ENCODE assay signal across 11 cellular contexts in the genomic region with DNA sequence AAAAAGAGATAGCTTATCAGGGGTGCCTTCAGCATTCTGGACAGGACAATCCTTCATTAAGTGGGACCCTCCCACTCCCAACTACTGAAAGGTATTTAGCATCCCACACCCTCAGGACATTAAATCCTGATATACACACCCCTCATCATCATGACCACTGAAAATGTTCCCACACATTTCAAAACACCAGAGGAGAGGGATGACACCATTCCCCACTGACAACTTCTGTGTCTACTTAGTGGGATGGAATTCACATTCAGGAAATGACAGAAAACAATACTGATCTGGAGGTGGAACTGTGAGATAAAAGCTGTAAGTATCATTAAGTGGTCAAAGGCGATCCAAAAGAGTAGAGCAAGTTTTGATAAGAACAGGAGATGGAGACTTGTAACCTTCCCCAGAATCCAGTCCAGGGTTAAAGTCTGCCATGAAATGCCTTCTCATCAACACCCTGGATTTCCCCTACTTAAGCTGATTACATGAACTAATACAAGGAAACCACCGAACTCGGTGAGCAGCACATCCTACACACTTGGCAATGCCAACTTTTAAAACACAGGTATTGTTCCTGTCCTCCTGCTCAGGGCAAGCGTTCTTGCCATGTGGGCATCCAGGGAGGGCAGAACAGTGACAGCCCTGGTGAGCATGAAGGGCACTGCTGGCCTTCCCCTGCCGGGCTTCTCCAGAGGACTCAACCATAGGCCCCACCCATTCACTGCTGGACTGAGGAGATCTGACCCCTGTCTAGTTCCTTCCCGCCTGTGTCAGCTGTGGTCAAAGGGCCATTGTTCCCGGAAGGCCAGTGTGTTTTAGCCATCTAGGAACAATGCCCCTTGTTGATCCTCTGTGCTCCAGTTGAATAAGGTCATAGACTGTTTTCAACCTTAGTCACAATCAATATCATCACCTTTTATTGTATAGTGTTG.
DNase-seq lines count a peak whose midpoint lies in the region; ATAC-seq, FAIRE-seq and TF ChIP-seq lines count a peak whose summit lies in the region.
"Had no signal": no experiment of that assay in that cellular context is flagged by ENCODE, and none has a peak within 500 bp of the region (broad histone marks: within the 10 kb centered on the region; RNA-seq: fewer than 3 reads in every experiment).

No MANE protein-coding gene starts in this region.

- POLR2A ChIA-PET in H1 (lab: Charles Lee; ENCODE audit: partially characterized antibody), result no interaction called here

- no peak for TF ChIP-seq EP300 in H1 (IDR thresholded peaks at IDR 0.05; ENCODE audit: borderline replicate concordance in 1 of 2, low read depth in 2 of 2, low read length in 2 of 2)

- no peak overlapping the region for H2BK120ac ChIP-seq in H1 (replicated peaks; ENCODE audit: low read depth, low read length)

- peaks cover 0 to 5% of the 10 kb centered on the region in 2 experiments for H4K20me1 ChIP-seq in H1 (replicated peaks in 1 of 2; ENCODE audit: control insufficient read depth in 1 of 2, insufficient read depth in 2 of 2, low read length in 2 of 2)

- no peak overlapping the region for H3K4me2 ChIP-seq in H1 (ENCODE audit: insufficient read depth in 1 of 2, low read depth in 2 of 2, low read length in 2 of 2)

- no peak overlapping the region for H3K56ac ChIP-seq in H1 (replicated peaks; ENCODE audit: insufficient read length, low read depth, low read length)

- no peak for ATAC-seq in GM19328 (IDR thresholded peaks at IDR 0.05; ENCODE audit: unreplicated experiment)
- ATAC-seq: left lung had no signal

- no peak overlapping the region for H3K18ac ChIP-seq in H1 (ENCODE audit: extremely low read depth, low read length)

- intact Hi-C loops in activated CD4-positive, alpha-beta T cell treated with anti-CD3 and anti-CD28 coated beads, Interleukin-2, amount 10 ng/mL, durations not matched to agents 24 days and 14 days (cut with micrococcal nuclease), result loop anchor here (1.0 to 10.0 kb wide), 4 partner anchors 11 to 1354 kb away; partner anchors contain the start of gene TMEM273

- no peak overlapping the region for H2BK5ac ChIP-seq in H1 (ENCODE audit: low read depth, low read length)

- no peak overlapping the region for H2AFZ ChIP-seq in H1 (ENCODE audit: low read length)

- no peak overlapping the region for H2BK12ac ChIP-seq in H1 (ENCODE audit: low read depth, low read length)

- H4K91ac ChIP-seq in H1 (replicated peaks; ENCODE audit: insufficient read length, low read length), result no peak overlapping the region

- H3K14ac ChIP-seq in H1 (ENCODE audit: insufficient read length), result no peak overlapping the region

- CTCF ChIA-PET in H1 (lab: Charles Lee; ENCODE audit: partially characterized antibody), result interaction anchor here (1.3 kb wide), 1 partner anchor 171 kb away, joined by 3 read pairs; no protein-coding TSS in a partner anchor

- no peaks in the 10 kb centered on the region for H3K27me3 Mint-ChIP-seq in activated CD4-positive, alpha-beta T cell treated with anti-CD3 and anti-CD28 coated beads, Interleukin-2, amount 10 ng/mL, durations not matched to agents 24 days and 14 days

- no peak overlapping the region for H2BK15ac ChIP-seq in H1 (ENCODE audit: low read length)

- peak; percentile 61 for DNase-seq in activated CD4-positive, alpha-beta T cell treated with anti-CD3 and anti-CD28 coated beads, Interleukin-2, amount 10 ng/mL, durations not matched to agents 24 days and 14 days
- DNase-seq in activated CD4-positive, alpha-beta T cell treated with anti-CD3 and anti-CD28 coated beads, Interleukin-2, amount 50 U/mL, for 4 hours, result no peak
- no peak for DNase-seq in H1 (ENCODE audit: low read depth in 1 of 2, low spot score in 2 of 2)
- peak; percentile 21 for DNase-seq in stimulated activated CD4-positive, alpha-beta T cell treated with anti-CD3 and anti-CD28 coated beads, Interleukin-4, amount 100 ng/mL, for 1 hour
- no peak for DNase-seq in coronary artery (ENCODE audit: low spot score)
- DNase-seq in DMS 273 (lab: John Stamatoyannopoulos, UW; ENCODE audit: unreplicated experiment), result no peak
- DNase-seq: H7, NCI-H69 had no signal

- no peak for FAIRE-seq in H1 (lab: Jason Lieb, UNC)

- peak overlapping the region; percentile 86 for H3K4ac ChIP-seq in H1 (replicated peaks; ENCODE audit: insufficient read length, low read depth, low read length)

- no peak for TF ChIP-seq RAD21 in H1 (IDR thresholded peaks at IDR 0.05 in 1 of 2, conservative IDR thresholded peaks at IDR 0.05 in 1 of 2; ENCODE audit: low read depth in 2 of 2, low read length in 2 of 2)

- H3K36me3 Mint-ChIP-seq in activated CD4-positive, alpha-beta T cell treated with anti-CD3 and anti-CD28 coated beads, Interleukin-2, amount 10 ng/mL, durations not matched to agents 24 days and 14 days (ENCODE audit: low read depth), result peaks cover 5% of the 10 kb centered on the region

- no peaks in the 10 kb centered on the region for H3K23me2 ChIP-seq in H1 (ENCODE audit: low read depth, low read length)

- H3K4me1 ChIP-seq in HUES48 (ENCODE audit: control insufficient read depth, insufficient read depth, low read length) (peaks cover 9% of the 10 kb centered on the region; the same call in 1 of the 2 replicates), H1 (replicated peaks in 1 of 4; ENCODE audit: control insufficient read depth in 3 of 4, insufficient read depth in 4 of 4, low read length in 3 of 4) (no peaks in the 10 kb centered on the region)
- H3K4me1 ChIP-seq: left lung had no signal

- no peak overlapping the region for H4K8ac ChIP-seq in H1 (ENCODE audit: extremely low read depth, insufficient read depth, low read length)

- peaks cover 64% of the 10 kb centered on the region for H3K4me1 Mint-ChIP-seq in activated CD4-positive, alpha-beta T cell treated with anti-CD3 and anti-CD28 coated beads, Interleukin-2, amount 10 ng/mL, durations not matched to agents 24 days and 14 days

- H3K4me3 Mint-ChIP-seq in activated CD4-positive, alpha-beta T cell treated with anti-CD3 and anti-CD28 coated beads, Interleukin-2, amount 10 ng/mL, durations not matched to agents 24 days and 14 days, result peak overlapping the region; percentile 66

- no peaks in the 10 kb centered on the region for H3K9me3 ChIP-seq in HUES48 (ENCODE audit: control insufficient read depth, insufficient read depth, low read length)
- H3K9me3 ChIP-seq in H1 (ENCODE audit: insufficient read depth in 2 of 2, low read depth in 1 of 2, low read length in 1 of 2), result no peaks in the 10 kb centered on the region
- H3K9me3 ChIP-seq: left lung had no signal

- TF ChIP-seq POLR2A in H1 (IDR thresholded peaks at IDR 0.05; ENCODE audit: control extremely low read depth in 1 of 2, low read depth in 2 of 2, low read length in 2 of 2), result no peak

- H3K4me3 ChIP-seq in HUES48 (ENCODE audit: low read depth, low read length), result no peak overlapping the region
- no peak overlapping the region for H3K4me3 ChIP-seq in H1 (ENCODE audit: extremely low read depth in 1 of 4, insufficient read depth in 2 of 4, low read depth in 3 of 4, low read length in 4 of 4)
- H3K4me3 ChIP-seq in coronary artery, result no peak overlapping the region
- H3K4me3 ChIP-seq: left lung had no signal

- no peak overlapping the region for H2AK5ac ChIP-seq in H1 (ENCODE audit: low read depth, low read length)

- H3K27me3 ChIP-seq in HUES48 (ENCODE audit: control insufficient read depth, insufficient read depth, low read length) (no peaks in the 10 kb centered on the region), H1 (replicated peaks in 1 of 4; ENCODE audit: control insufficient read depth in 3 of 4, extremely low read depth in 1 of 4, insufficient read depth in 3 of 4, low read length in 3 of 4) (no peaks in the 10 kb centered on the region)
- H3K27me3 ChIP-seq: left lung had no signal

- no peak overlapping the region for H4K5ac ChIP-seq in H1 (ENCODE audit: insufficient read length, low read depth, low read length)

- H3K27ac ChIP-seq in HUES48 (ENCODE audit: low read depth, low read length) (peak overlapping the region; percentile 20), H1 (ENCODE audit: low read depth, low read length) (no peak overlapping the region), coronary artery (no peak overlapping the region)
- H3K27ac ChIP-seq: left lung had no signal

- H3K79me2 ChIP-seq in H1 (ENCODE audit: control insufficient read depth in 1 of 2, insufficient read depth in 2 of 2, low read length in 2 of 2), result peaks cover 0 to 10% of the 10 kb centered on the region in 2 experiments; a peak in 2 of 4 replicates

- peaks cover 9% of the 10 kb centered on the region for H3K9me3 Mint-ChIP-seq in activated CD4-positive, alpha-beta T cell treated with anti-CD3 and anti-CD28 coated beads, Interleukin-2, amount 10 ng/mL, durations not matched to agents 24 days and 14 days

- 92% methylated on average over 7 of the region's 7 CpGs; no CpG with 5 or more reads in 1 of the 2 experiments for WGBS in H1 (ENCODE audit: extremely low coverage in 1 of 2, insufficient coverage in 1 of 2, insufficient read length in 1 of 2, insufficient replicate concordance in 2 of 2, low coverage in 1 of 2, low lambda C conversion rate in 2 of 2, missing lambda C conversion rate in 1 of 2), 2 experiments

- no peaks in the 10 kb centered on the region for H3K79me1 ChIP-seq in H1 (ENCODE audit: low read depth, low read length)

- H3K23ac ChIP-seq in H1 (ENCODE audit: insufficient read length), result no peak overlapping the region

- H3K36me3 ChIP-seq in HUES48 (ENCODE audit: control insufficient read depth, insufficient read depth, low read length) (no peaks in the 10 kb centered on the region), H1 (ENCODE audit: control insufficient read depth in 2 of 4, insufficient read depth in 4 of 4, low read length in 3 of 4) (no peaks in the 10 kb centered on the region)
- H3K36me3 ChIP-seq: left lung had no signal

- H3K27ac Mint-ChIP-seq in activated CD4-positive, alpha-beta T cell treated with anti-CD3 and anti-CD28 coated beads, Interleukin-2, amount 10 ng/mL, durations not matched to agents 24 days and 14 days, result peak overlapping the region; percentile 88

- H2BK20ac ChIP-seq in H1 (ENCODE audit: low read length), result no peak overlapping the region

- no peak for TF ChIP-seq CTCF in H1 (IDR thresholded peaks at IDR 0.05; ENCODE audit: control extremely low read depth in 1 of 3, insufficient read depth in 1 of 3, low read depth in 1 of 3, low read length in 3 of 3)
- no peak for TF ChIP-seq CTCF in coronary artery (IDR thresholded peaks at IDR 0.05)

- no peak overlapping the region for H3K9ac ChIP-seq in HUES48 (ENCODE audit: low read depth, low read length)
- H3K9ac ChIP-seq in H1 (replicated peaks in 1 of 4; ENCODE audit: extremely low read depth in 1 of 4, low read depth in 3 of 4, low read length in 3 of 4), result no peak overlapping the region

TF ChIP-seq in H1, 55 proteins besides CTCF, POLR2A, EP300 and RAD21 (continues in another document):
- TF ChIP-seq GABPA (IDR thresholded peaks at IDR 0.05; ENCODE audit: borderline replicate concordance, insufficient read depth, low read length) (no peak), TBP (IDR thresholded peaks at IDR 0.05; ENCODE audit: low read depth, low read length) (no peak), ASH2L (IDR thresholded peaks at IDR 0.05; ENCODE audit: low read length) (no peak), RNF2 (IDR thresholded peaks at IDR 0.05; ENCODE audit: borderline replicate concordance, low read depth, low read length, missing control alignments, poor library complexity, severe bottlenecking) (no peak)

Comparison
In these comparisons a context has a peak if more than half of its experiments do, and no peak if none do; other contexts are left out.
1. DNase-seq: peak in activated CD4-positive, alpha-beta T cell treated with anti-CD3 and anti-CD28 coated beads, Interleukin-2, amount 10 ng/mL, durations not matched to agents 24 days and 14 days (single experiment) and stimulated activated CD4-positive, alpha-beta T cell treated with anti-CD3 and anti-CD28 coated beads, Interleukin-4, amount 100 ng/mL, for 1 hour (single experiment); none in activated CD4-positive, alpha-beta T cell treated with anti-CD3 and anti-CD28 coated beads, Interleukin-2, amount 50 U/mL, for 4 hours (0 of 2), H1 (0 of 2), coronary artery (single experiment) and DMS 273 (single experiment).